In genomic region chr9:68974431-68974830, GRCh38 we compare ENCODE assay signal across 11 cellular contexts. TPM values are rescaled to one million over a fixed set of nuclear protein-coding genes. Genes with fewer than 3 reads are reported as not detected.
DNase-seq lines count a peak whose midpoint lies in the region; ATAC-seq and TF ChIP-seq lines count a peak whose summit lies in the region.
"Had no signal": no experiment of that assay in that cellular context is flagged by ENCODE, and none has a peak within 500 bp of the region (broad histone marks: within the 10 kb centered on the region; RNA-seq: fewer than 3 reads in every experiment).

No MANE protein-coding gene starts in this region.

- H4K20me1 ChIP-seq in OCI-LY3 (ENCODE audit: insufficient read depth, low read length): no peaks in the 10 kb centered on the region

- H3K9me3 Mint-ChIP-seq in activated naive CD4-positive, alpha-beta T cell treated with anti-CD3 and anti-CD28 coated beads for 36 hours: peaks cover 8% of the 10 kb centered on the region
- H3K9me3 Mint-ChIP-seq in stimulated activated naive CD8-positive, alpha-beta T cell treated with anti-CD3 and anti-CD28 coated beads, Interleukin-15, Interleukin-2, amounts not matched to agents 100 ng/mL and 50 ng/mL, for 24 hours: peaks cover 5% of the 10 kb centered on the region

- H2AFZ ChIP-seq in OCI-LY3 (ENCODE audit: low read depth, low read length): no peak overlapping the region

- H3K4me1 Mint-ChIP-seq in activated naive CD4-positive, alpha-beta T cell treated with anti-CD3 and anti-CD28 coated beads for 36 hours (ENCODE audit: low read depth): peaks cover 38% of the 10 kb centered on the region
- H3K4me1 Mint-ChIP-seq in stimulated activated naive CD8-positive, alpha-beta T cell treated with anti-CD3 and anti-CD28 coated beads, Interleukin-15, Interleukin-2, amounts not matched to agents 100 ng/mL and 50 ng/mL, for 24 hours (ENCODE audit: low read depth): peaks cover 46% of the 10 kb centered on the region

- H3K36me3 ChIP-seq in OCI-LY3 (replicated peaks; ENCODE audit: low read depth, low read length): no peaks in the 10 kb centered on the region

- H3K79me2 ChIP-seq in OCI-LY3 (ENCODE audit: low read length): no peaks in the 10 kb centered on the region

- H3K27me3 ChIP-seq in OCI-LY3 (ENCODE audit: low read depth, low read length): no peaks in the 10 kb centered on the region

- H3K4me1 ChIP-seq in OCI-LY3 (ENCODE audit: low read length): peaks cover 36% of the 10 kb centered on the region

- peak; percentile 89 for ATAC-seq in HG02588 (IDR thresholded peaks at IDR 0.05; ENCODE audit: unreplicated experiment)

- H3K9me3 ChIP-seq in OCI-LY3 (ENCODE audit: insufficient read depth, low read length): no peaks in the 10 kb centered on the region

- peak overlapping the region; percentile 76 for H3K27ac Mint-ChIP-seq in activated naive CD4-positive, alpha-beta T cell treated with anti-CD3 and anti-CD28 coated beads for 36 hours
- peak overlapping the region; percentile 75 for H3K27ac Mint-ChIP-seq in stimulated activated naive CD8-positive, alpha-beta T cell treated with anti-CD3 and anti-CD28 coated beads, Interleukin-15, Interleukin-2, amounts not matched to agents 100 ng/mL and 50 ng/mL, for 24 hours

- CTCF ChIA-PET in activated naive CD4-positive, alpha-beta T cell treated with anti-CD3 and anti-CD28 coated beads for 36 hours (lab: Charles Lee): interaction anchor here (0.5 to 5.8 kb wide), 10 partner anchors 9 to 195 kb away, joined by 3 to 32 read pairs (median 4); a partner anchor contains a TSS

- peak; percentile 66 for DNase-seq in activated naive CD4-positive, alpha-beta T cell treated with anti-CD3 and anti-CD28 coated beads for 36 hours
- DNase-seq in activated naive CD4-positive, alpha-beta T cell (lab: John Stamatoyannopoulos, UW): no peak
- no peak for DNase-seq in epidermal melanocyte (ENCODE audit: insufficient read length, low spot score)
- DNase-seq in cortex of kidney (lab: John Stamatoyannopoulos, UW): no peak
- no peak for DNase-seq in ureter (ENCODE audit: low spot score)
- DNase-seq: activated effector memory CD4-positive, alpha-beta T cell treated with Interleukin-2 at 50 U/mL for 16 hours had no signal

- intact Hi-C loops in activated naive CD4-positive, alpha-beta T cell treated with anti-CD3 and anti-CD28 coated beads for 36 hours (cut with micrococcal nuclease): loop anchor here (1.0 to 2.0 kb wide), 10 partner anchors 10 to 1446 kb away; partner anchors contain the start of gene TJP2

- H3K4me2 ChIP-seq in OCI-LY3 (ENCODE audit: low read length): peak overlapping the region; percentile 18

- no peak overlapping the region for H3K9ac ChIP-seq in OCI-LY3 (ENCODE audit: low read length)

- no peak overlapping the region for H3K4me3 ChIP-seq in OCI-LY3 (ENCODE audit: low read length)

- no peak overlapping the region for H3K4me3 Mint-ChIP-seq in activated naive CD4-positive, alpha-beta T cell treated with anti-CD3 and anti-CD28 coated beads for 36 hours
- H3K4me3 Mint-ChIP-seq in stimulated activated naive CD8-positive, alpha-beta T cell treated with anti-CD3 and anti-CD28 coated beads, Interleukin-15, Interleukin-2, amounts not matched to agents 100 ng/mL and 50 ng/mL, for 24 hours: no peak overlapping the region

- peaks cover 7% of the 10 kb centered on the region for H3K27me3 Mint-ChIP-seq in activated naive CD4-positive, alpha-beta T cell treated with anti-CD3 and anti-CD28 coated beads for 36 hours (ENCODE audit: low read depth)
- H3K27me3 Mint-ChIP-seq in stimulated activated naive CD8-positive, alpha-beta T cell treated with anti-CD3 and anti-CD28 coated beads, Interleukin-15, Interleukin-2, amounts not matched to agents 100 ng/mL and 50 ng/mL, for 24 hours: peaks cover 4% of the 10 kb centered on the region

- no peak overlapping the region for H3K27ac ChIP-seq in OCI-LY3 (ENCODE audit: low read length)

- no peaks in the 10 kb centered on the region for H3K36me3 Mint-ChIP-seq in activated naive CD4-positive, alpha-beta T cell treated with anti-CD3 and anti-CD28 coated beads for 36 hours (ENCODE audit: low read depth)
- H3K36me3 Mint-ChIP-seq in stimulated activated naive CD8-positive, alpha-beta T cell treated with anti-CD3 and anti-CD28 coated beads, Interleukin-15, Interleukin-2, amounts not matched to agents 100 ng/mL and 50 ng/mL, for 24 hours (ENCODE audit: low read depth): peaks cover 4% of the 10 kb centered on the region

- no peak for TF ChIP-seq CTCF in OCI-LY3 (IDR thresholded peaks at IDR 0.05; ENCODE audit: low read depth, low read length)

RNA-seq across cellular contexts. Expression of gene PRKACG, which starts 39.5 kb away (rescaled TPM):
- not detected for total RNA-seq in activated naive CD4-positive, alpha-beta T cell treated with anti-CD3 and anti-CD28 coated beads for 36 hours
- total RNA-seq in ureter: not detected
- total RNA-seq: fibroblast of villous mesenchyme, renal cortical epithelial cell had no signal
